Comparison of ENCODE assay signal across 8 cellular contexts in genomic region chr12:12349711-12350665, GRCh38. TPM values are rescaled to one million over a fixed set of nuclear protein-coding genes. Genes with fewer than 3 reads are reported as not detected.
DNase-seq lines count a peak whose midpoint lies in the region; ATAC-seq, FAIRE-seq and TF ChIP-seq lines count a peak whose summit lies in the region.

Gene MANSC1, minus strand, starts transcription at chr12:12350242. Its CDS starts 6,928 bp downstream, at chr12:12343314.

- no peaks in the 10 kb centered on the region for H3K9me3 Mint-ChIP-seq in activated naive CD4-positive, alpha-beta T cell treated with anti-CD3 and anti-CD28 coated beads, Interleukin-2, amount 50 U/mL, for 72 hours

- peak within 1 kb of the TSS; percentile 49 for H3K23ac ChIP-seq in neuronal stem cell (ENCODE audit: low read depth, low read length, poor library complexity)

- no peaks in the 10 kb centered on the region for H3K79me1 ChIP-seq in neuronal stem cell (ENCODE audit: low read depth, low read length)

- no peak for FAIRE-seq in HTR-8/SVneo (lab: Jason Lieb, UNC)

- peak within 1 kb of the TSS; percentile 90 for H3K14ac ChIP-seq in neuronal stem cell (ENCODE audit: low read length)

- H2AK5ac ChIP-seq in neuronal stem cell (ENCODE audit: low read depth, low read length), result peak within 1 kb of the TSS; percentile 13

- H4K8ac ChIP-seq in neuronal stem cell (ENCODE audit: low read depth, low read length), result no peak within 1 kb of the TSS

- H2BK120ac ChIP-seq in neuronal stem cell (ENCODE audit: low read depth, low read length), result peak within 1 kb of the TSS; percentile 55

- peak within 1 kb of the TSS; percentile 32 for H4K91ac ChIP-seq in neuronal stem cell (ENCODE audit: low read depth, low read length, poor library complexity)

- peak; percentile 13 to 52 (median 36) for TF ChIP-seq CTCF in Peyer's patch (IDR thresholded peaks at IDR 0.05)
- TF ChIP-seq CTCF in transverse colon (IDR thresholded peaks at IDR 0.05), result peak; percentile 38 to 73 (median 58)

- H3K4me1 ChIP-seq in Peyer's patch (peaks cover 3 to 9% (median 6%) of the 10 kb centered on the region in 4 donors), neuronal stem cell (ENCODE audit: control insufficient read depth in 2 of 2, insufficient read depth in 1 of 2, low read depth in 1 of 2, low read length in 2 of 2) (peaks cover 3 to 7% of the 10 kb centered on the region in 2 donors), transverse colon (peaks cover 0 to 25% (median 14%) of the 10 kb centered on the region in 4 donors)

- H3K36me3 Mint-ChIP-seq in activated naive CD4-positive, alpha-beta T cell treated with anti-CD3 and anti-CD28 coated beads, Interleukin-2, amount 50 U/mL, for 72 hours, result no peaks in the 10 kb centered on the region

- intact Hi-C loops in transverse colon (cut with DNase I; ENCODE audit: low total_unique reads), result no loop called here

- H3K4me3 ChIP-seq in Peyer's patch (peak within 1 kb of the TSS; percentile 53 to 79 (median 70)), neuronal stem cell (ENCODE audit: low read length in 2 of 2) (peak within 1 kb of the TSS; percentile 63 to 86), transverse colon (peak within 1 kb of the TSS; percentile 50 to 75 (median 62))

- H3K9ac ChIP-seq in neuronal stem cell (ENCODE audit: low read depth, low read length, poor library complexity), result peak within 1 kb of the TSS; percentile 91

- peak within 1 kb of the TSS; percentile 100 for H2BK15ac ChIP-seq in neuronal stem cell (ENCODE audit: low read length)

- H3K9me3 ChIP-seq in Peyer's patch (no peaks in the 10 kb centered on the region), neuronal stem cell (replicated peaks in 1 of 2; ENCODE audit: control insufficient read depth in 2 of 2, insufficient read depth in 1 of 2, low read depth in 1 of 2, low read length in 2 of 2) (peaks cover 0 to 2% of the 10 kb centered on the region in 2 donors), transverse colon (no peaks in the 10 kb centered on the region)

- peak within 1 kb of the TSS; percentile 94 for H2AFZ ChIP-seq in neuronal stem cell (ENCODE audit: low read length)

- TF ChIP-seq POLR2A in Peyer's patch (IDR thresholded peaks at IDR 0.05) (peak; percentile 53 to 80), transverse colon (IDR thresholded peaks at IDR 0.05) (peak; percentile 89)

- H3K27ac ChIP-seq in Peyer's patch, result peak within 1 kb of the TSS; percentile 67 to 87 (median 82)
- peak within 1 kb of the TSS; percentile 34 for H3K27ac ChIP-seq in neuronal stem cell (replicated peaks; ENCODE audit: low read length)
- H3K27ac ChIP-seq in transverse colon, result peak within 1 kb of the TSS; percentile 90 to 95 (median 92)

- H3K27ac Mint-ChIP-seq in activated naive CD4-positive, alpha-beta T cell treated with anti-CD3 and anti-CD28 coated beads, Interleukin-2, amount 50 U/mL, for 72 hours, result peak within 1 kb of the TSS; percentile 14 to 15

- no CpG with 5 or more reads among the region's 68 CpGs for WGBS in neuronal stem cell (ENCODE audit: extremely low coverage in 2 of 2, insufficient read length in 2 of 2, insufficient replicate concordance in 1 of 2), 2 donors
- WGBS in transverse colon (ENCODE audit: low coverage in 1 of 2), 2 donors, result 5 to 19% methylated on average over 2 to 55 of the region's 68 CpGs

- no peak within 1 kb of the TSS for H3K4ac ChIP-seq in neuronal stem cell (ENCODE audit: low read length)

- H3K18ac ChIP-seq in neuronal stem cell (ENCODE audit: low read length), result peak within 1 kb of the TSS; percentile 96

- H3K36me3 ChIP-seq in Peyer's patch (no peaks in the 10 kb centered on the region), neuronal stem cell (replicated peaks in 1 of 2; ENCODE audit: control insufficient read depth in 2 of 2, insufficient read depth in 2 of 2, low read length in 2 of 2) (no peaks in the 10 kb centered on the region), transverse colon (no peaks in the 10 kb centered on the region)

- in situ Hi-C loops in transverse colon (cut with MboI; ENCODE audit: low pct_ligation_motif_present in 1 of 4, low pct_unique_long_range_greater_than_20kb in 1 of 4, low sequenced_read_pairs in 3 of 4), result loop anchor here (25.0 kb wide), 4 partner anchors 263 to 788 kb away; partner anchors contain the start of gene GPR19 (in 1 of the 4)

- H2BK5ac ChIP-seq in neuronal stem cell (ENCODE audit: low read length), result no peak within 1 kb of the TSS

- peak; percentile 75 to 83 for ATAC-seq in activated naive CD4-positive, alpha-beta T cell treated with anti-CD3 and anti-CD28 coated beads, Interleukin-2, amount 50 U/mL, for 72 hours
- ATAC-seq in GM21360 (IDR thresholded peaks at IDR 0.05; ENCODE audit: unreplicated experiment), result no peak

- H3K4me2 ChIP-seq in neuronal stem cell (ENCODE audit: insufficient read depth, low read length, poor library complexity, severe bottlenecking), result peak within 1 kb of the TSS; percentile 84

- DNase-seq in COLO668 (lab: John Stamatoyannopoulos, UW; ENCODE audit: unreplicated experiment) (peak; percentile 70), HTR-8/SVneo (ENCODE audit: insufficient read length, low spot score) (peak; percentile 40), Peyer's patch (peak; percentile 47 to 84 (median 84)), glomerular endothelial cell (ENCODE audit: extremely low read depth, low read depth, low spot score) (no peak), neuronal stem cell (ENCODE audit: low spot score) (peak; percentile 49), transverse colon (peak; percentile 83)
- peak in 1 of 2 donors; percentile 46 for DNase-seq in activated naive CD4-positive, alpha-beta T cell treated with anti-CD3 and anti-CD28 coated beads, Interleukin-2, amount 50 U/mL, for 72 hours (ENCODE audit: low spot score in 2 of 2)

- TF ChIP-seq EP300 in transverse colon (IDR thresholded peaks at IDR 0.05; ENCODE audit: low read depth), result no peak

- peak within 1 kb of the TSS; percentile 77 for H2BK12ac ChIP-seq in neuronal stem cell (ENCODE audit: low read length)

- H3K27me3 ChIP-seq in Peyer's patch, result no peaks in the 10 kb centered on the region
- H3K27me3 ChIP-seq in neuronal stem cell (ENCODE audit: control insufficient read depth in 3 of 3, insufficient read depth in 3 of 3, low read depth in 1 of 3, low read length in 3 of 3), result no peaks in the 10 kb centered on the region
- H3K27me3 ChIP-seq in transverse colon, result no peaks in the 10 kb centered on the region

RNA-seq across cellular contexts. Expression of gene MANSC1, which starts in this region (rescaled TPM):
- total RNA-seq in Peyer's patch, result 10 to 100 TPM in 3 of 4 donors, not detected in 1; 10.8 to 24.0 (median 15.1) TPM
- 1 to 10 TPM; 1.4 to 1.6 TPM for total RNA-seq in activated naive CD4-positive, alpha-beta T cell treated with anti-CD3 and anti-CD28 coated beads, Interleukin-2, amount 50 U/mL, for 72 hours
- total RNA-seq in glomerular endothelial cell, result 39.4 and 56.6 TPM in 2 replicates
- 9.1 TPM for polyA plus RNA-seq in neuronal stem cell (2013, experiment 1 of 2)
- polyA plus RNA-seq in neuronal stem cell (2013, experiment 2 of 2), result 8.5 TPM
- 10 to 100 TPM in 3 of 4 donors, 1 to 10 TPM in 1; 6.6 to 25.3 (median 19.4) TPM for total RNA-seq in transverse colon

Comparison
In these comparisons a context has a peak if more than half of its experiments do, and no peak if none do; other contexts are left out.
1. H3K27ac ChIP-seq: peak in every context shown above with its lines; median percentile 92 in transverse colon; 82 in Peyer's patch; 34 in neuronal stem cell.